In the genomic region with DNA sequence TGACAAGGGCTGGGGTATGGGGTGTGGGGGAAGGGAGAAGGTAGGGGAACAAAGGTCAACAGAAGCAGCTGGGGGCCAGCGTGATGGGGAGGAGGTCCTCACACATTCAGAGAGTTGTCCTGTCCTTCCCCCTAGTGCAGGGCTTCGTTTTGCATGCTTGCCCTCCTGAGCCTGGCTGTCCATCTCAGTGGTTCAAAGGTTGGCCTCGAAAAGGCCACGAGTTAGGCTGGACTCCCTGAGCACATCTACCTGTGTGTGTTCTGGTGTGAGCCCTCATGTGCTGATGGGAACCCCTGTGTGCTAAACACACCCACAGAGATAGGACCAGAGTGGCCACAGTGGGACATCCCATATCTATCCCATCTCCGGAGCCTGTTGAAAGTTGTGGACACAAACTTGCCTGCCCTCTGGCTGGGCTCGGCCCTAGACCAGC, we compare ENCODE assay signal across 1 cellular context.
TF ChIP-seq lines count a peak whose summit lies in the region.

No MANE protein-coding gene starts in this region.

TF ChIP-seq in endothelial cell of umbilical vein, 7 proteins besides CTCF, POLR2A, EP300 and RAD21:
- TF ChIP-seq, protein P1, sequence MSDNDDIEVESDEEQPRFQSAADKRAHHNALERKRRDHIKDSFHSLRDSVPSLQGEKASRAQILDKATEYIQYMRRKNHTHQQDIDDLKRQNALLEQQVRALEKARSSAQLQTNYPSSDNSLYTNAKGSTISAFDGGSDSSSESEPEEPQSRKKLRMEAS (IDR thresholded peaks at IDR 0.05; ENCODE audit: insufficient read depth, insufficient read length): no peak
- TF ChIP-seq EZH2 (IDR thresholded peaks at IDR 0.05; ENCODE audit: borderline replicate concordance, low read depth, low read length, severe bottlenecking) (no peak), GATA2 (IDR thresholded peaks at IDR 0.05; ENCODE audit: insufficient read depth, insufficient read length, low read depth, low read length) (no peak), POLR2AphosphoS5 (IDR thresholded peaks at IDR 0.05; ENCODE audit: insufficient read depth, low read depth, low read length) (no peak), JUN (IDR thresholded peaks at IDR 0.05; ENCODE audit: borderline replicate concordance, insufficient read depth, insufficient read length, low read depth) (no peak), MYC (IDR thresholded peaks at IDR 0.05; ENCODE audit: low read depth, low read length) (no peak), FOS (IDR thresholded peaks at IDR 0.05; ENCODE audit: borderline replicate concordance, insufficient read depth, low read length) (no peak)
